25 cellular contexts compared by ENCODE assay signal in the genomic region with DNA sequence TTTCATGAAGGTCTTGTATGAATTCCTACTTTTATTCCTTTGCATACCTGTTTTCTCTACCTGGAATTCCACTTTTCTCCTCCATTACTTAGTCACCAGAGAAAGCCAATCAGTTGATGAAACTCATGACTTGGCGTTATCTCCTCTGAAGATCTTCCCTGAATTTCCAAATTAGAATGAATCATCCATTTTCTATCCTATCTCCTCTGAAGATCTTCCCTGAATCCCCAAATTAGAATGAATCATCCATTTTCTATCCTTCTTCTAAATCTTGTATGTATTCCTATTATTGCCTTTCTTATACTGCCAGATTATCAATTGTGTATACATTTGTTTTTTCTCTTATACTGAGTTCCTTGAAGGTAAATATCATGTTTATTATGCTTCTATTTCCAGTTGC.
"Had no signal": no experiment of that assay in that cellular context is flagged by ENCODE, and none has a peak within 500 bp of the region (broad histone marks: within the 10 kb centered on the region; RNA-seq: fewer than 3 reads in every experiment).

No MANE protein-coding gene starts in this region.

- H3K4me3 Mint-ChIP-seq: effector memory CD8-positive, alpha-beta T cell; immature natural killer cell; natural killer cell; stimulated activated memory B cell treated with anti-CD40 and anti-IgM and Interleukin-4, amounts not matched to agents 10 μg/mL and 1 μg/mL and 100 μg/mL, for 72 hours; stimulated activated naive CD8-positive, alpha-beta T cell treated with anti-CD3 and anti-CD28 coated beads, Interleukin-15, Interleukin-2, amounts not matched to agents 100 ng/mL and 50 ng/mL, for 24 hours had no signal

- H3K36me3 Mint-ChIP-seq: immature natural killer cell; stimulated activated memory B cell treated with anti-CD40 and anti-IgM and Interleukin-4, amounts not matched to agents 10 μg/mL and 1 μg/mL and 100 μg/mL, for 72 hours had no signal

- H3K4me3 ChIP-seq: esophagus squamous epithelium, left ventricle myocardium inferior, lower lobe of right lung, ovary, psoas muscle, sigmoid colon, thoracic aorta, transverse colon, upper lobe of right lung, uterus had no signal

- DNase-seq: cortex of kidney; effector memory CD8-positive, alpha-beta T cell; erythroblast; esophagus squamous epithelium; hypothalamus; immature natural killer cell; islet precursor cell; kidney glomerular epithelial cell; left colon; left ventricle myocardium inferior; lower lobe of right lung; natural killer cell; occipital lobe; ovary; posterior cingulate gyrus; psoas muscle; right cardiac atrium; sigmoid colon; stimulated activated CD4-positive, alpha-beta T cell treated with anti-CD3 and anti-CD28 coated beads, Interleukin-4, amount 100 ng/mL, for 4 hours; transverse colon; upper lobe of right lung; uterus had no signal

- H3K27ac ChIP-seq: esophagus squamous epithelium, left ventricle myocardium inferior, lower lobe of right lung, ovary, psoas muscle, sigmoid colon, thoracic aorta, transverse colon, upper lobe of right lung, uterus had no signal

- ATAC-seq: effector memory CD8-positive, alpha-beta T cell; left colon; lower lobe of right lung; natural killer cell; psoas muscle; right cardiac atrium; stimulated activated memory B cell treated with anti-CD40 and anti-IgM and Interleukin-4, amounts not matched to agents 10 μg/mL and 1 μg/mL and 100 μg/mL, for 72 hours; upper lobe of right lung had no signal

- H3K27ac Mint-ChIP-seq: effector memory CD8-positive, alpha-beta T cell; immature natural killer cell; natural killer cell; stimulated activated memory B cell treated with anti-CD40 and anti-IgM and Interleukin-4, amounts not matched to agents 10 μg/mL and 1 μg/mL and 100 μg/mL, for 72 hours; stimulated activated naive CD8-positive, alpha-beta T cell treated with anti-CD3 and anti-CD28 coated beads, Interleukin-15, Interleukin-2, amounts not matched to agents 100 ng/mL and 50 ng/mL, for 24 hours had no signal

- H3K36me3 ChIP-seq: esophagus squamous epithelium, left ventricle myocardium inferior, lower lobe of right lung, ovary, sigmoid colon, thoracic aorta, transverse colon, upper lobe of right lung, uterus had no signal

- H3K27me3 ChIP-seq: esophagus squamous epithelium, sigmoid colon, transverse colon, upper lobe of right lung, uterus had no signal

- H3K27me3 Mint-ChIP-seq: effector memory CD8-positive, alpha-beta T cell; stimulated activated memory B cell treated with anti-CD40 and anti-IgM and Interleukin-4, amounts not matched to agents 10 μg/mL and 1 μg/mL and 100 μg/mL, for 72 hours; stimulated activated naive CD8-positive, alpha-beta T cell treated with anti-CD3 and anti-CD28 coated beads, Interleukin-15, Interleukin-2, amounts not matched to agents 100 ng/mL and 50 ng/mL, for 24 hours had no signal

- H3K4me1 ChIP-seq: esophagus squamous epithelium, left ventricle myocardium inferior, lower lobe of right lung, psoas muscle, sigmoid colon, transverse colon, upper lobe of right lung, uterus had no signal

- H3K9me3 ChIP-seq: lower lobe of right lung, ovary, psoas muscle, thoracic aorta, transverse colon, upper lobe of right lung, uterus had no signal

- H3K4me1 Mint-ChIP-seq: immature natural killer cell; natural killer cell; stimulated activated memory B cell treated with anti-CD40 and anti-IgM and Interleukin-4, amounts not matched to agents 10 μg/mL and 1 μg/mL and 100 μg/mL, for 72 hours had no signal
